Comparison of ENCODE assay signal across 2 cellular contexts in genomic region chr1:155017021-155017945, GRCh38.
A peak's percentile ranks its signal among the peaks of the same experiment; 100 is the strongest.
TF ChIP-seq lines count a peak whose summit lies in the region.

No MANE protein-coding gene starts in this region.

TF ChIP-seq in A549, 52 proteins besides CTCF, POLR2A, EP300 and RAD21 (continued from another document):
- TF ChIP-seq BHLHE40 (IDR thresholded peaks at IDR 0.05; ENCODE audit: low read depth, low read length), result no peak
- peak; percentile 16; the same call in 1 of the 2 replicates for TF ChIP-seq HOXB5 (CRISPR knock-in tag; IDR thresholded peaks at IDR 0.05)
- TF ChIP-seq JUN (IDR thresholded peaks at IDR 0.05), result peak; percentile 51 to 96; a peak in 3 of 5 replicates
- no peak for TF ChIP-seq REST (IDR thresholded peaks at IDR 0.05)
- no peak for TF ChIP-seq SREBF2 (IDR thresholded peaks at IDR 0.05)
- no peak; the same call in none of the 2 replicates for TF ChIP-seq MAZ (IDR thresholded peaks at IDR 0.05; ENCODE audit: borderline replicate concordance, low read depth, low read length)
- TF ChIP-seq, protein P1, sequence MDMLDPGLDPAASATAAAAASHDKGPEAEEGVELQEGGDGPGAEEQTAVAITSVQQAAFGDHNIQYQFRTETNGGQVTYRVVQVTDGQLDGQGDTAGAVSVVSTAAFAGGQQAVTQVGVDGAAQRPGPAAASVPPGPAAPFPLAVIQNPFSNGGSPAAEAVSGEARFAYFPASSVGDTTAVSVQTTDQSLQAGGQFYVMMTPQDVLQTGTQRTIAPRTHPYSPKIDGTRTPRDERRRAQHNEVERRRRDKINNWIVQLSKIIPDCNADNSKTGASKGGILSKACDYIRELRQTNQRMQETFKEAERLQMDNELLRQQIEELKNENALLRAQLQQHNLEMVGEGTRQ (IDR thresholded peaks at IDR 0.05), result no peak
- TF ChIP-seq EHF (CRISPR knock-in tag; IDR thresholded peaks at IDR 0.05), result no peak
- TF ChIP-seq NPAS2 (CRISPR knock-in tag; IDR thresholded peaks at IDR 0.05; ENCODE audit: borderline replicate concordance), result peak; percentile 32; the same call in 1 of the 2 replicates
- TF ChIP-seq TP53 (CRISPR knock-in tag; IDR thresholded peaks at IDR 0.05), result no peak
- no peak for TF ChIP-seq ZC3H11A (IDR thresholded peaks at IDR 0.05)
- no peak for TF ChIP-seq RNF2 (IDR thresholded peaks at IDR 0.05; ENCODE audit: borderline replicate concordance, low read depth)
- no peak for TF ChIP-seq KDM1A (IDR thresholded peaks at IDR 0.05; ENCODE audit: low read depth)
- peak; percentile 46; the same call in 1 of the 2 replicates for TF ChIP-seq JUNB (IDR thresholded peaks at IDR 0.05)
- peak; percentile 78 for TF ChIP-seq MYC (IDR thresholded peaks at IDR 0.05; ENCODE audit: borderline replicate concordance, low read length)
- peak; percentile 94 for TF ChIP-seq MAX (IDR thresholded peaks at IDR 0.05)
- peak; percentile 64 for TF ChIP-seq GATA3 (IDR thresholded peaks at IDR 0.05; ENCODE audit: borderline replicate concordance)
- TF ChIP-seq E2F6 (IDR thresholded peaks at IDR 0.05; ENCODE audit: borderline replicate concordance, low read depth), result no peak
- TF ChIP-seq ZSCAN20 (CRISPR knock-in tag; IDR thresholded peaks at IDR 0.05), result no peak
- TF ChIP-seq HDAC2 (IDR thresholded peaks at IDR 0.05), result no peak
- no peak for TF ChIP-seq CHD2 (IDR thresholded peaks at IDR 0.05; ENCODE audit: low read length, partially characterized antibody)
- peak; percentile 81; the same call in 1 of the 3 replicates for TF ChIP-seq NR3C1 (IDR thresholded peaks at IDR 0.05)
- no peak for TF ChIP-seq HOXB13 (CRISPR knock-in tag; IDR thresholded peaks at IDR 0.05; ENCODE audit: low read depth)

TF ChIP-seq in liver, 16 proteins besides CTCF, POLR2A, EP300 and RAD21 (continued from another document):
- TF ChIP-seq GABPA (IDR thresholded peaks at IDR 0.05 in 1 of 2, conservative IDR thresholded peaks at IDR 0.05 in 1 of 2), result no peak
- TF ChIP-seq FOXA1 (IDR thresholded peaks at IDR 0.05), result no peak
- TF ChIP-seq, protein P2, sequence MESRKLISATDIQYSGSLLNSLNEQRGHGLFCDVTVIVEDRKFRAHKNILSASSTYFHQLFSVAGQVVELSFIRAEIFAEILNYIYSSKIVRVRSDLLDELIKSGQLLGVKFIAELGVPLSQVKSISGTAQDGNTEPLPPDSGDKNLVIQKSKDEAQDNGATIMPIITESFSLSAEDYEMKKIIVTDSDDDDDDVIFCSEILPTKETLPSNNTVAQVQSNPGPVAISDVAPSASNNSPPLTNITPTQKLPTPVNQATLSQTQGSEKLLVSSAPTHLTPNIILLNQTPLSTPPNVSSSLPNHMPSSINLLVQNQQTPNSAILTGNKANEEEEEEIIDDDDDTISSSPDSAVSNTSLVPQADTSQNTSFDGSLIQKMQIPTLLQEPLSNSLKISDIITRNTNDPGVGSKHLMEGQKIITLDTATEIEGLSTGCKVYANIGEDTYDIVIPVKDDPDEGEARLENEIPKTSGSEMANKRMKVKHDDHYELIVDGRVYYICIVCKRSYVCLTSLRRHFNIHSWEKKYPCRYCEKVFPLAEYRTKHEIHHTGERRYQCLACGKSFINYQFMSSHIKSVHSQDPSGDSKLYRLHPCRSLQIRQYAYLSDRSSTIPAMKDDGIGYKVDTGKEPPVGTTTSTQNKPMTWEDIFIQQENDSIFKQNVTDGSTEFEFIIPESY (IDR thresholded peaks at IDR 0.05), result no peak
- TF ChIP-seq RXRA (IDR thresholded peaks at IDR 0.05), result peak in 1 of 2 donors; percentile 20
- TF ChIP-seq JUND (IDR thresholded peaks at IDR 0.05), result no peak
